In genomic region chr19:30020189-30020588, GRCh38 we compare ENCODE assay signal across 37 cellular contexts.
"Had no signal": no experiment of that assay in that cellular context is flagged by ENCODE, and none has a peak within 500 bp of the region (broad histone marks: within the 10 kb centered on the region; RNA-seq: fewer than 3 reads in every experiment).

No MANE protein-coding gene starts in this region.

- FAIRE-seq: bronchial epithelial cell, colon had no signal

- H3K27ac Mint-ChIP-seq: activated naive CD4-positive, alpha-beta T cell treated with anti-CD3 and anti-CD28 coated beads, Interleukin-2, amount 50 U/mL, for 72 hours; activated naive CD8-positive, alpha-beta T cell; activated naive CD8-positive, alpha-beta T cell treated with anti-CD3 and anti-CD28 coated beads for 36 hours; activated naive CD8-positive, alpha-beta T cell treated with anti-CD3 and anti-CD28 coated beads, Interleukin-2, amount 10 ng/mL, durations not matched to agents 7 days and 5 days; activated naive CD8-positive, alpha-beta T cell treated with anti-CD3 and anti-CD28 coated beads, Interleukin-2, amount 50 U/mL, for 24 hours; activated T-cell treated with anti-CD3 and anti-CD28 coated beads, Interleukin-2, amount 50 U/mL, for 24 hours; activated T-helper 1 cell treated with anti-CD3 and anti-CD28 coated beads, Interleukin-12 subunit alpha, Interleukin-12 subunit beta, Interleukin-2, Interleukin-4 antibody, amounts not matched to agents 30 ng/mL and 10 ng/mL and 1 ng/mL, durations not matched to agents 14 hours and 24 hours and 36 hours; activated T-helper 17 cell treated with anti-CD3 and anti-CD28 coated beads, Interleukin-2, amount 50 U/mL, for 72 hours; activated T-helper 2 cell treated with anti-CD3 and anti-CD28 coated beads, Interferon-gamma antibody, Interleukin-2, Interleukin-4, amounts not matched to agents 10 μg/mL and 5 μg/mL and 100 μg/mL, durations not matched to agents 14 hours and 24 hours and 36 hours; brain had no signal

- H3K9me3 Mint-ChIP-seq: activated naive CD4-positive, alpha-beta T cell treated with anti-CD3 and anti-CD28 coated beads, Interleukin-2, amount 50 U/mL, for 72 hours; activated naive CD8-positive, alpha-beta T cell treated with anti-CD3 and anti-CD28 coated beads for 36 hours; activated naive CD8-positive, alpha-beta T cell treated with anti-CD3 and anti-CD28 coated beads, Interleukin-2, amount 50 U/mL, for 24 hours; activated T-cell treated with anti-CD3 and anti-CD28 coated beads, Interleukin-2, amount 50 U/mL, for 24 hours; activated T-cell treated with anti-CD3 and anti-CD28 coated beads, Interleukin-2, amount 50 U/mL, for 4 hours; activated T-helper 1 cell treated with anti-CD3 and anti-CD28 coated beads, Interleukin-12 subunit alpha, Interleukin-12 subunit beta, Interleukin-2, Interleukin-4 antibody, amounts not matched to agents 30 ng/mL and 10 ng/mL and 1 ng/mL, durations not matched to agents 14 hours and 24 hours and 36 hours; activated T-helper 17 cell treated with anti-CD3 and anti-CD28 coated beads, Interleukin-2, amount 50 U/mL, for 72 hours; activated T-helper 2 cell treated with anti-CD3 and anti-CD28 coated beads, Interferon-gamma antibody, Interleukin-2, Interleukin-4, amounts not matched to agents 10 μg/mL and 5 μg/mL and 100 μg/mL, durations not matched to agents 14 hours and 24 hours and 36 hours; central memory CD8-positive, alpha-beta T cell had no signal

- H3K4me1 Mint-ChIP-seq: brain had no signal

- H3K4me1 ChIP-seq: adrenal gland, ascending aorta, body of pancreas, breast epithelium, colonic mucosa had no signal

- H3K27ac ChIP-seq: adrenal gland, ascending aorta, body of pancreas, brain microvascular endothelial cell, breast epithelium, cardiac muscle cell, colonic mucosa had no signal

- ATAC-seq: activated naive CD4-positive, alpha-beta T cell treated with anti-CD3 and anti-CD28 coated beads, Interleukin-2, amount 50 U/mL, for 72 hours; activated naive CD8-positive, alpha-beta T cell treated with anti-CD3 and anti-CD28 coated beads, Interleukin-2, amount 50 U/mL, for 24 hours; activated T-cell treated with anti-CD3 and anti-CD28 coated beads, Interleukin-2, amount 50 U/mL, for 4 hours; activated T-cell treated with anti-CD3 and anti-CD28 coated beads, Interleukin-2, amount 50 U/mL, for 72 hours; activated T-helper 17 cell treated with anti-CD3 and anti-CD28 coated beads, Interleukin-2, amount 50 U/mL, for 72 hours; body of pancreas had no signal

- H3K36me3 ChIP-seq: adrenal gland, breast epithelium, colonic mucosa had no signal

- H3K4me3 ChIP-seq: adrenal gland, ascending aorta, body of pancreas, breast epithelium, cardiac muscle cell, colonic mucosa had no signal

- H3K4me3 Mint-ChIP-seq: activated naive CD8-positive, alpha-beta T cell; activated naive CD8-positive, alpha-beta T cell treated with anti-CD3 and anti-CD28 coated beads for 36 hours; activated naive CD8-positive, alpha-beta T cell treated with anti-CD3 and anti-CD28 coated beads, Interleukin-2, amount 10 ng/mL, durations not matched to agents 7 days and 5 days; activated naive CD8-positive, alpha-beta T cell treated with anti-CD3 and anti-CD28 coated beads, Interleukin-2, amount 50 U/mL, for 24 hours; activated T-cell treated with anti-CD3 and anti-CD28 coated beads, Interleukin-2, amount 50 U/mL, for 24 hours; activated T-cell treated with anti-CD3 and anti-CD28 coated beads, Interleukin-2, amount 50 U/mL, for 4 hours; activated T-cell treated with anti-CD3 and anti-CD28 coated beads, Interleukin-2, amount 50 U/mL, for 72 hours; activated T-helper 1 cell treated with anti-CD3 and anti-CD28 coated beads, Interleukin-12 subunit alpha, Interleukin-12 subunit beta, Interleukin-2, Interleukin-4 antibody, amounts not matched to agents 30 ng/mL and 10 ng/mL and 1 ng/mL, durations not matched to agents 14 hours and 24 hours and 36 hours; activated T-helper 17 cell treated with anti-CD3 and anti-CD28 coated beads, Interleukin-2, amount 50 U/mL, for 72 hours; brain; central memory CD8-positive, alpha-beta T cell had no signal

- H3K9me3 ChIP-seq: adrenal gland, ascending aorta, body of pancreas, breast epithelium, colonic mucosa had no signal

- H3K27me3 Mint-ChIP-seq: activated naive CD8-positive, alpha-beta T cell; activated naive CD8-positive, alpha-beta T cell treated with anti-CD3 and anti-CD28 coated beads for 36 hours; activated naive CD8-positive, alpha-beta T cell treated with anti-CD3 and anti-CD28 coated beads, Interleukin-2, amount 10 ng/mL, durations not matched to agents 7 days and 5 days; activated naive CD8-positive, alpha-beta T cell treated with anti-CD3 and anti-CD28 coated beads, Interleukin-2, amount 50 U/mL, for 24 hours; activated T-cell treated with anti-CD3 and anti-CD28 coated beads, Interleukin-2, amount 50 U/mL, for 24 hours; activated T-helper 17 cell treated with anti-CD3 and anti-CD28 coated beads, Interleukin-2, amount 50 U/mL, for 72 hours; brain; central memory CD8-positive, alpha-beta T cell had no signal

- DNase-seq: activated effector memory CD4-positive, alpha-beta T cell treated with anti-CD3 and anti-CD28 coated beads, Interleukin-2, amount 50 U/mL, for 16 hours; activated effector memory CD4-positive, alpha-beta T cell treated with Interleukin-2 at 50 U/mL for 16 hours; activated gamma-delta T cell; activated gamma-delta T cell treated with Interleukin-2 at 50 U/mL for 16 hours; activated naive CD4-positive, alpha-beta T cell treated with anti-CD3 and anti-CD28 coated beads, Interleukin-2, amount 50 U/mL, for 16 hours; activated naive CD4-positive, alpha-beta T cell treated with Interleukin-2 at 50 U/mL for 16 hours; activated naive CD8-positive, alpha-beta T cell treated with anti-CD3 and anti-CD28 coated beads for 36 hours; activated naive CD8-positive, alpha-beta T cell treated with anti-CD3 and anti-CD28 coated beads, Interleukin-2, amount 10 ng/mL, durations not matched to agents 7 days and 5 days; activated naive CD8-positive, alpha-beta T cell treated with anti-CD3 and anti-CD28 coated beads, Interleukin-2, amount 50 U/mL, for 24 hours; activated T-cell treated with anti-CD3 and anti-CD28 coated beads, Interleukin-2, amount 50 U/mL, for 1 hour; activated T-cell treated with anti-CD3 and anti-CD28 coated beads, Interleukin-2, amount 50 U/mL, for 24 hours; activated T-cell treated with anti-CD3 and anti-CD28 coated beads, Interleukin-2, amount 50 U/mL, for 4 hours; activated T-cell treated with anti-CD3 and anti-CD28 coated beads, Interleukin-2, amount 50 U/mL, for 48 hours; activated T-cell treated with anti-CD3 and anti-CD28 coated beads, Interleukin-2, amount 50 U/mL, for 72 hours; adrenal gland; amniotic stem cell; amygdala; anterior cingulate cortex; aorta; body of pancreas; brain microvascular endothelial cell; caudate nucleus; central memory CD4-positive, alpha-beta T cell; cerebellar nuclear complex; colonic mucosa had no signal
